Comparison of ENCODE assay signal across 8 cellular contexts in genomic region chr1:212667223-212668139, GRCh38. TPM values are rescaled to one million over a fixed set of nuclear protein-coding genes. Genes with fewer than 3 reads are reported as not detected.
A peak's percentile ranks its signal among the peaks of the same experiment; 100 is the strongest.
DNase-seq lines count a peak whose midpoint lies in the region; ATAC-seq and TF ChIP-seq lines count a peak whose summit lies in the region.

No MANE protein-coding gene starts in this region.

- peak; percentile 16; the same call in 1 of the 2 replicates for TF ChIP-seq CTCF in OCI-LY3 (IDR thresholded peaks at IDR 0.05; ENCODE audit: low read depth, low read length)

- 71 to 82% methylated on average over 9 of the region's 9 CpGs for WGBS in ectodermal cell, 2 experiments

- DNase-seq in A172 (ENCODE audit: low spot score) (peak; percentile 89), posterior vena cava (ENCODE audit: low spot score) (no peak), OCI-M2 (lab: John Stamatoyannopoulos, UW; ENCODE audit: unreplicated experiment) (no peak)

- H3K9me3 ChIP-seq in OCI-LY3 (ENCODE audit: insufficient read depth, low read length) (no peaks in the 10 kb centered on the region), ectodermal cell (ENCODE audit: control insufficient read depth, low read length) (no peaks in the 10 kb centered on the region), muscle layer of colon (ENCODE audit: low read length) (no peaks in the 10 kb centered on the region)

- peak; percentile 45 for ATAC-seq in GM21423 (IDR thresholded peaks at IDR 0.05; ENCODE audit: unreplicated experiment)
- ATAC-seq in HG02884 (IDR thresholded peaks at IDR 0.05; ENCODE audit: unreplicated experiment), result no peak

- no peaks in the 10 kb centered on the region for H4K20me1 ChIP-seq in OCI-LY3 (ENCODE audit: insufficient read depth, low read length)

- H3K4me1 ChIP-seq in OCI-LY3 (ENCODE audit: low read length) (peaks cover 71% of the 10 kb centered on the region), ectodermal cell (ENCODE audit: control insufficient read depth, insufficient read depth, low read length) (peaks cover 9% of the 10 kb centered on the region), muscle layer of colon (ENCODE audit: insufficient read depth, low read length) (peaks cover 24% of the 10 kb centered on the region)

- H3K9ac ChIP-seq in OCI-LY3 (ENCODE audit: low read length), result no peak overlapping the region; the same call in 1 of the 2 replicates
- H3K9ac ChIP-seq in muscle layer of colon (ENCODE audit: low read length), result no peak overlapping the region

- intact Hi-C loops in posterior vena cava (cut with DNase I), result loop anchor here in 1 of 2 donors (5.0 kb wide), 1 partner anchor 115 kb away; no protein-coding TSS in a partner anchor

- H3K79me2 ChIP-seq in OCI-LY3 (ENCODE audit: low read length), result no peaks in the 10 kb centered on the region

- peak overlapping the region; percentile 32 for H3K4me2 ChIP-seq in OCI-LY3 (ENCODE audit: low read length)

- H2AFZ ChIP-seq in OCI-LY3 (ENCODE audit: low read depth, low read length), result 0 out of 2 replicates have a peak overlapping the region, but pooled peaks have one; percentile 2

- no peak overlapping the region for H3K4me3 ChIP-seq in OCI-LY3 (ENCODE audit: low read length)
- H3K4me3 ChIP-seq in ectodermal cell (ENCODE audit: insufficient read depth, low read depth, low read length), result no peak overlapping the region
- H3K4me3 ChIP-seq in muscle layer of colon (ENCODE audit: low read depth in 1 of 2, low read length in 2 of 2), result peak overlapping the region in 1 of 2 donors; percentile 29

- H3K27ac ChIP-seq in OCI-LY3 (ENCODE audit: low read length) (no peak overlapping the region), ectodermal cell (ENCODE audit: insufficient read depth, low read depth, low read length, poor library complexity, severe bottlenecking) (peak overlapping the region; percentile 90), muscle layer of colon (ENCODE audit: low read depth, low read length) (peak overlapping the region; percentile 6)

- H3K27me3 ChIP-seq in OCI-LY3 (ENCODE audit: low read depth, low read length) (no peaks in the 10 kb centered on the region), ectodermal cell (ENCODE audit: control insufficient read depth, insufficient read depth, low read length, poor library complexity, severe bottlenecking) (peaks cover 9% of the 10 kb centered on the region), muscle layer of colon (ENCODE audit: control insufficient read depth in 1 of 2, insufficient read depth in 2 of 2, low read length in 2 of 2) (no peaks in the 10 kb centered on the region)

- H3K36me3 ChIP-seq in OCI-LY3 (replicated peaks; ENCODE audit: low read depth, low read length) (no peaks in the 10 kb centered on the region), ectodermal cell (ENCODE audit: control insufficient read depth, insufficient read depth, low read length) (no peaks in the 10 kb centered on the region), muscle layer of colon (ENCODE audit: insufficient read depth, low read length) (no peaks in the 10 kb centered on the region)

RNA-seq across cellular contexts. Expression of gene BATF3, which starts 32.2 kb away (rescaled TPM):
- total RNA-seq in A172 (2014; rRNA removed; shearing (Covaris generic)), result 1.6 and 2.1 TPM in 2 replicates
- not detected for polyA plus RNA-seq in ectodermal cell (2013, experiment 1 of 4)
- polyA plus RNA-seq in ectodermal cell (2013, experiment 2 of 4), result 0.37 TPM
- polyA plus RNA-seq in ectodermal cell (2013, experiment 3 of 4), result 0.75 TPM
- polyA plus RNA-seq in ectodermal cell (2013, experiment 4 of 4), result 0.81 TPM
- total RNA-seq in posterior vena cava, result 10 to 100 TPM; 10.8 to 20.1 TPM

RNA-seq across cellular contexts. Expression of gene ATF3, which starts 58.9 kb away (rescaled TPM):
- 0.86 and 1.0 TPM in 2 replicates for total RNA-seq in A172 (2014; rRNA removed; shearing (Covaris generic))
- 37.0 TPM for polyA plus RNA-seq in ectodermal cell (2013, experiment 1 of 4)
- 42.6 TPM for polyA plus RNA-seq in ectodermal cell (2013, experiment 2 of 4)
- 26.2 TPM for polyA plus RNA-seq in ectodermal cell (2013, experiment 3 of 4)
- polyA plus RNA-seq in ectodermal cell (2013, experiment 4 of 4), result 36.8 TPM
- total RNA-seq in posterior vena cava, result 100 to 1,000 TPM in 1 of 2 donors, 10 to 100 TPM in 1; 43.4 to 193 TPM

Comparison
In these comparisons a context has a peak if more than half of its experiments do, and no peak if none do; other contexts are left out.
1. RNA of gene ATF3, which starts 58.9 kb away (total RNA-seq): 43.4 to 193 TPM in posterior vena cava; 0.86 to 1.0 TPM in A172; every median in the first group is over 10 times any median in the second.